Comparison of ENCODE assay signal across 28 cellular contexts in genomic region chr19:13778398-13778797, GRCh38.
"Had no signal": no experiment of that assay in that cellular context is flagged by ENCODE, and none has a peak within 500 bp of the region (broad histone marks: within the 10 kb centered on the region; RNA-seq: fewer than 3 reads in every experiment).

No MANE protein-coding gene starts in this region.

- H3K4me3 Mint-ChIP-seq: activated B cell treated with CpG ODN at 0.5 μM for 24 hours; activated CD4-positive, alpha-beta memory T cell treated with anti-CD3 and anti-CD28 coated beads for 36 hours; activated CD4-positive, alpha-beta T cell treated with anti-CD3 and anti-CD28 coated beads, Interleukin-2, amount 10 ng/mL, durations not matched to agents 24 days and 14 days; activated naive CD4-positive, alpha-beta T cell treated with anti-CD3 and anti-CD28 coated beads, Interleukin-2, amount 50 U/mL, for 24 hours; activated T-helper 1 cell treated with anti-CD3 and anti-CD28 coated beads, Interleukin-12 subunit alpha, Interleukin-12 subunit beta, Interleukin-2, Interleukin-4 antibody, amounts not matched to agents 30 ng/mL and 10 ng/mL and 1 ng/mL, durations not matched to agents 14 hours and 24 hours and 36 hours; T-cell had no signal

- H3K9me3 Mint-ChIP-seq: activated B cell treated with CpG ODN at 0.5 μM for 24 hours; activated CD4-positive, alpha-beta memory T cell treated with anti-CD3 and anti-CD28 coated beads for 36 hours; activated CD4-positive, alpha-beta T cell treated with anti-CD3 and anti-CD28 coated beads, Interleukin-2, amount 10 ng/mL, durations not matched to agents 24 days and 14 days; activated naive CD4-positive, alpha-beta T cell treated with anti-CD3 and anti-CD28 coated beads, Interleukin-2, amount 50 U/mL, for 24 hours; activated T-helper 1 cell treated with anti-CD3 and anti-CD28 coated beads, Interleukin-12 subunit alpha, Interleukin-12 subunit beta, Interleukin-2, Interleukin-4 antibody, amounts not matched to agents 30 ng/mL and 10 ng/mL and 1 ng/mL, durations not matched to agents 14 hours and 24 hours and 36 hours; T-cell had no signal

- H3K27me3 Mint-ChIP-seq: activated B cell treated with CpG ODN at 0.5 μM for 24 hours; activated CD4-positive, alpha-beta memory T cell treated with anti-CD3 and anti-CD28 coated beads for 36 hours; activated CD4-positive, alpha-beta T cell treated with anti-CD3 and anti-CD28 coated beads, Interleukin-2, amount 10 ng/mL, durations not matched to agents 24 days and 14 days; activated naive CD4-positive, alpha-beta T cell treated with anti-CD3 and anti-CD28 coated beads, Interleukin-2, amount 50 U/mL, for 24 hours; T-cell had no signal

- H3K27ac Mint-ChIP-seq: activated B cell treated with CpG ODN at 0.5 μM for 24 hours; activated CD4-positive, alpha-beta memory T cell treated with anti-CD3 and anti-CD28 coated beads for 36 hours; activated CD4-positive, alpha-beta T cell treated with anti-CD3 and anti-CD28 coated beads, Interleukin-2, amount 10 ng/mL, durations not matched to agents 24 days and 14 days; activated T-helper 1 cell treated with anti-CD3 and anti-CD28 coated beads, Interleukin-12 subunit alpha, Interleukin-12 subunit beta, Interleukin-2, Interleukin-4 antibody, amounts not matched to agents 30 ng/mL and 10 ng/mL and 1 ng/mL, durations not matched to agents 14 hours and 24 hours and 36 hours had no signal

- H3K27ac ChIP-seq: SK-N-MC had no signal

- H3K4me3 ChIP-seq: adrenal gland, SK-N-MC had no signal

- ATAC-seq: PC-3, T-cell had no signal

- DNase-seq: activated B cell treated with CpG ODN at 0.5 μM for 24 hours; activated CD4-positive, alpha-beta memory T cell treated with anti-CD3 and anti-CD28 coated beads for 36 hours; activated CD4-positive, alpha-beta T cell treated with anti-CD3 and anti-CD28 coated beads for 1 hour; activated CD4-positive, alpha-beta T cell treated with anti-CD3 and anti-CD28 coated beads, Interleukin-2, amount 10 ng/mL, durations not matched to agents 24 days and 14 days; activated CD8-positive, alpha-beta memory T cell treated with anti-CD3 and anti-CD28 coated beads, Interleukin-2, amount 50 U/mL, for 4 hours; activated effector memory CD4-positive, alpha-beta T cell treated with Interleukin-2 at 50 U/mL for 16 hours; activated naive CD4-positive, alpha-beta T cell; activated T-cell treated with anti-CD3 and anti-CD28 coated beads, Interleukin-2, amount 50 U/mL, for 1 hour; adrenal gland; anterior cingulate cortex; caudate nucleus; Kasumi-1; KBM-7; NCI-H1105 treated with DMSO at 0.1 percent for 48 hours; NCI-H1436 treated with DMSO at 0.1 percent for 48 hours; NCI-H187; NCI-H2081; NCI-H524; PC-3; SIG-M5; T-cell; T-helper 2 cell; T1000 had no signal

- H3K27me3 ChIP-seq: adrenal gland had no signal

- FAIRE-seq: RCC 7860, TTC549 had no signal

- H3K9me3 ChIP-seq: adrenal gland had no signal
